17 cellular contexts compared by ENCODE assay signal in the genomic region with DNA sequence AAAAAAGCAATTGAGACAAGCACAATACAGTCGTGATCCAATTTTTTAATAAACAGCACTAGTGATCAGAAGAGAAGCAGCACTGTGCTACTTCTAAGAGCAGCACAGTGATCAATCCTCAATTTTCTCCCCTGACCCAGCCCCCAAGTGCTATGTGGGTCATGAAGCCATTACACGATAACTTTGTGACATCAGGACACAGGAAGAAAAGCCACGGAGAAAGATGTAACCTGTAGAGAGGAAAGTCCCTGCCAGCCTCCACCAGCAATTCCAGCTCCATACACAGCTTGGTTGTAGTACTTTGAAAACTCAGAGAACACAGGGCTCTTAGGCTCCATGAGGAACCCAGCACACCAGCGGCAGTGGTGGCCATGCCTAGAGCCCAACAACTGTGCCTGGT. TPM values are rescaled to one million over a fixed set of nuclear protein-coding genes. Genes with fewer than 3 reads are reported as not detected.
"Had no signal": no experiment of that assay in that cellular context is flagged by ENCODE, and none has a peak within 500 bp of the region (broad histone marks: within the 10 kb centered on the region; RNA-seq: fewer than 3 reads in every experiment).

No MANE protein-coding gene starts in this region.

- H3K9me3 Mint-ChIP-seq: activated CD4-positive, alpha-beta memory T cell treated with anti-CD3 and anti-CD28 coated beads, Interleukin-2, amount 10 ng/mL, durations not matched to agents 7 days and 5 days; activated T-helper 17 cell treated with anti-CD3 and anti-CD28 coated beads, Interleukin-2, amount 50 U/mL, for 72 hours; naive thymus-derived CD8-positive, alpha-beta T cell had no signal

- ATAC-seq: activated CD4-positive, CD25-positive, alpha-beta regulatory T cell treated with anti-CD3 and anti-CD28 coated beads, Interleukin-2, amount 50 U/mL, for 24 hours; activated T-helper 17 cell treated with anti-CD3 and anti-CD28 coated beads, Interleukin-2, amount 50 U/mL, for 72 hours; left colon; right cardiac atrium; SK-N-SH treated with all-trans-retinoic acid at 6 μM for 48 hours had no signal

- H3K27ac Mint-ChIP-seq: activated CD4-positive, alpha-beta memory T cell treated with anti-CD3 and anti-CD28 coated beads, Interleukin-2, amount 10 ng/mL, durations not matched to agents 7 days and 5 days; activated T-helper 17 cell treated with anti-CD3 and anti-CD28 coated beads, Interleukin-2, amount 50 U/mL, for 72 hours had no signal

- H3K36me3 Mint-ChIP-seq: naive thymus-derived CD8-positive, alpha-beta T cell had no signal

- H3K4me3 Mint-ChIP-seq: activated CD4-positive, alpha-beta memory T cell treated with anti-CD3 and anti-CD28 coated beads, Interleukin-2, amount 10 ng/mL, durations not matched to agents 7 days and 5 days; activated T-helper 17 cell treated with anti-CD3 and anti-CD28 coated beads, Interleukin-2, amount 50 U/mL, for 72 hours; naive thymus-derived CD8-positive, alpha-beta T cell had no signal

- H3K27me3 Mint-ChIP-seq: activated CD4-positive, alpha-beta memory T cell treated with anti-CD3 and anti-CD28 coated beads, Interleukin-2, amount 10 ng/mL, durations not matched to agents 7 days and 5 days; activated T-helper 17 cell treated with anti-CD3 and anti-CD28 coated beads, Interleukin-2, amount 50 U/mL, for 72 hours; naive thymus-derived CD8-positive, alpha-beta T cell had no signal

- FAIRE-seq: small intestine had no signal

- DNase-seq: activated CD4-positive, alpha-beta memory T cell treated with anti-CD3 and anti-CD28 coated beads, Interleukin-2, amount 10 ng/mL, durations not matched to agents 7 days and 5 days; activated CD8-positive, alpha-beta memory T cell treated with anti-CD3 and anti-CD28 coated beads, Interleukin-2, amount 50 U/mL, for 48 hours; activated naive CD4-positive, alpha-beta T cell treated with anti-CD3 and anti-CD28 coated beads, Interleukin-2, amount 50 U/mL, for 16 hours; anterior cingulate cortex; dorsolateral prefrontal cortex; hypothalamus; left colon; mammary epithelial cell; naive thymus-derived CD8-positive, alpha-beta T cell; occipital lobe; right cardiac atrium; small intestine; substantia nigra; transverse colon had no signal

RNA-seq across cellular contexts. Expression of gene MYB, which starts 45.3 kb away (rescaled TPM):
- polyA plus RNA-seq: right cardiac atrium had no signal
